ENCODE assay signal across 35 cellular contexts in the genomic region with DNA sequence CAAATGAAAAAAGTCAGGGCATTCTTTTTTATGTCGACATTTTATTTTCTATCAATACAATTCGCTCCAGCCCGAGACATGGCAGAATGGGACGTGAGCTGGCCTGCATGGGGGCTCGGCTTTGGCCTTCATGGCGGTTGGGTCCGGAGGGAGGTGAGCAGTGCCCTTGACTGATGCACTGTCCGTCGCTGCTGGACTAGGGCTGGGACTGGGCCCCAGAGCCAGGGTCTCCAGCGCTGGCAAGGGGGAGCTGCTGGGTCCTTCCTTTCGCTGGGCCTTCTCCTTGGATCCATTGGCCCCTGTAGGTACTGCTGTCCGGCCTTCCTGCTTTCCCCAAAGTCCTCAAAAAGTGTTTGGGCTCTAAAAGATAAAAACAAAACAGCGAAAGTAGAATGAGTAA.
"Had no signal": no experiment of that assay in that cellular context is flagged by ENCODE, and none has a peak within 500 bp of the region (broad histone marks: within the 10 kb centered on the region; RNA-seq: fewer than 3 reads in every experiment).

No MANE protein-coding gene starts in this region.

- H3K27ac ChIP-seq: KMS-11 had no signal

- DNase-seq: Karpas-422, Kasumi-1, MG63, MM.1S, MV-4-11, NCI-H1048, NCI-H1092, NCI-H1092 treated with DMSO at 0.1 percent for 48 hours, NCI-H1105, NCI-H1105 treated with DMSO at 0.1 percent for 48 hours, NCI-H1417, NCI-H1417 treated with DMSO at 0.1 percent for 48 hours, NCI-H1436, NCI-H1436 treated with DMSO at 0.1 percent for 48 hours, NCI-H146, NCI-H1694, NCI-H1694 treated with DMSO at 0.1 percent for 48 hours, NCI-H187, NCI-H187 treated with DMSO at 0.1 percent for 48 hours, NCI-H1930, NCI-H2029, NCI-H2029 treated with DMSO at 0.1 percent for 48 hours, NCI-H2081, NCI-H2081 treated with DMSO at 0.1 percent for 48 hours, NCI-H2107, NCI-H2171, NCI-H2171 treated with DMSO at 0.1 percent for 48 hours, NCI-H2227 treated with DMSO at 0.1 percent for 48 hours, NCI-H226, NCI-H345, NCI-H446, NCI-H446 treated with DMSO at 0.1 percent for 48 hours, NCI-H510A, NCI-H510A treated with DMSO at 0.1 percent for 48 hours had no signal

- H3K9ac ChIP-seq: KMS-11 had no signal

- H3K4me3 ChIP-seq: MG63 had no signal

- H3K4me2 ChIP-seq: KMS-11 had no signal

- H3K36me3 ChIP-seq: MG63 had no signal

- H3K9me3 ChIP-seq: MG63 had no signal
